In genomic region chr3:188152660-188153497, GRCh38 we compare ENCODE assay signal across 8 cellular contexts. TPM values are rescaled to one million over a fixed set of nuclear protein-coding genes. Genes with fewer than 3 reads are reported as not detected.
DNase-seq lines count a peak whose midpoint lies in the region; ATAC-seq and TF ChIP-seq lines count a peak whose summit lies in the region.

No MANE protein-coding gene starts in this region.

- no peaks in the 10 kb centered on the region for H3K9me3 ChIP-seq in CD8-positive, alpha-beta T cell (ENCODE audit: low read length)
- no peaks in the 10 kb centered on the region for H3K9me3 ChIP-seq in neutrophil

- no peaks in the 10 kb centered on the region for H3K27me3 ChIP-seq in CD8-positive, alpha-beta T cell (ENCODE audit: insufficient read depth, low read length)
- H3K27me3 ChIP-seq in KMS-11 (ENCODE audit: insufficient read depth, low read depth) (no peaks in the 10 kb centered on the region), neutrophil (no peaks in the 10 kb centered on the region)

- peak overlapping the region; percentile 96 for H2AFZ ChIP-seq in KMS-11 (ENCODE audit: low read depth)

- TF ChIP-seq CTCF in CD8-positive, alpha-beta T cell (IDR thresholded peaks at IDR 0.05), result no peak
- TF ChIP-seq CTCF in KMS-11 (conservative IDR thresholded peaks at IDR 0.05; ENCODE audit: low read depth, low read length), result no peak
- TF ChIP-seq CTCF in neutrophil (IDR thresholded peaks at IDR 0.05), result no peak

- H3K36me3 Mint-ChIP-seq in CD8-positive, alpha-beta T cell, result no peaks in the 10 kb centered on the region
- peaks cover 12% of the 10 kb centered on the region for H3K36me3 Mint-ChIP-seq in activated T-helper 1 cell treated with anti-CD3 and anti-CD28 coated beads, Interleukin-12 subunit alpha, Interleukin-12 subunit beta, Interleukin-2, Interleukin-4 antibody, amounts not matched to agents 30 ng/mL and 10 ng/mL and 1 ng/mL, durations not matched to agents 14 hours and 24 hours and 36 hours (ENCODE audit: low read depth)

- H3K27me3 Mint-ChIP-seq in CD8-positive, alpha-beta T cell (ENCODE audit: low read depth), result no peaks in the 10 kb centered on the region
- H3K27me3 Mint-ChIP-seq in activated T-helper 1 cell treated with anti-CD3 and anti-CD28 coated beads, Interleukin-12 subunit alpha, Interleukin-12 subunit beta, Interleukin-2, Interleukin-4 antibody, amounts not matched to agents 30 ng/mL and 10 ng/mL and 1 ng/mL, durations not matched to agents 14 hours and 24 hours and 36 hours (ENCODE audit: insufficient read depth), result no peaks in the 10 kb centered on the region

- peak overlapping the region; percentile 18 for H3K27ac ChIP-seq in CD8-positive, alpha-beta T cell (ENCODE audit: low read depth, low read length)
- H3K27ac ChIP-seq in KMS-11, result no peak overlapping the region
- peak overlapping the region; percentile 99 for H3K27ac ChIP-seq in neutrophil

- POLR2A ChIA-PET in CD8-positive, alpha-beta T cell (lab: Charles Lee), result interaction anchor here (0.6 to 2.2 kb wide), 6 partner anchors 8 to 407 kb away, joined by 3 to 8 read pairs (median 4); partner anchors contain the start of gene BCL6

- no peaks in the 10 kb centered on the region for H3K9me3 Mint-ChIP-seq in CD8-positive, alpha-beta T cell
- H3K9me3 Mint-ChIP-seq in activated T-helper 1 cell treated with anti-CD3 and anti-CD28 coated beads, Interleukin-12 subunit alpha, Interleukin-12 subunit beta, Interleukin-2, Interleukin-4 antibody, amounts not matched to agents 30 ng/mL and 10 ng/mL and 1 ng/mL, durations not matched to agents 14 hours and 24 hours and 36 hours, result peaks cover 14% of the 10 kb centered on the region

- H3K4me1 Mint-ChIP-seq in CD8-positive, alpha-beta T cell (ENCODE audit: low read depth), result peaks cover 55% of the 10 kb centered on the region
- peaks cover 73% of the 10 kb centered on the region for H3K4me1 Mint-ChIP-seq in activated T-helper 1 cell treated with anti-CD3 and anti-CD28 coated beads, Interleukin-12 subunit alpha, Interleukin-12 subunit beta, Interleukin-2, Interleukin-4 antibody, amounts not matched to agents 30 ng/mL and 10 ng/mL and 1 ng/mL, durations not matched to agents 14 hours and 24 hours and 36 hours (ENCODE audit: low read depth)

- peak overlapping the region; percentile 72 for H3K4me3 ChIP-seq in CD8-positive, alpha-beta T cell (ENCODE audit: low read depth, low read length)
- H3K4me3 ChIP-seq in KMS-11 (IDR thresholded peaks at IDR 0.05; ENCODE audit: insufficient read depth, low read depth, low read length) (peak overlapping the region; percentile 45), neutrophil (ENCODE audit: low read depth in 1 of 2, low read length in 1 of 2) (peak overlapping the region; percentile 87 to 91)

- H4K20me1 ChIP-seq in KMS-11 (ENCODE audit: insufficient read depth), result no peaks in the 10 kb centered on the region

- H3K79me2 ChIP-seq in KMS-11 (ENCODE audit: insufficient read depth, low read depth), result no peaks in the 10 kb centered on the region

- H3K36me3 ChIP-seq in CD8-positive, alpha-beta T cell (ENCODE audit: insufficient read depth, low read length), result no peaks in the 10 kb centered on the region
- no peaks in the 10 kb centered on the region for H3K36me3 ChIP-seq in KMS-11 (ENCODE audit: insufficient read depth)
- no peaks in the 10 kb centered on the region for H3K36me3 ChIP-seq in neutrophil

- peak overlapping the region; percentile 81 for H3K4me2 ChIP-seq in KMS-11

- ATAC-seq in CD8-positive, alpha-beta T cell, result no peak
- ATAC-seq in GM21619 (IDR thresholded peaks at IDR 0.05; ENCODE audit: unreplicated experiment), result no peak

- DNase-seq in CD8-positive, alpha-beta T cell, result peak in 3 of 7 experiments; percentile 18 to 54 (median 29)
- DNase-seq in activated T-helper 1 cell treated with anti-CD3 and anti-CD28 coated beads, Interleukin-12 subunit alpha, Interleukin-12 subunit beta, Interleukin-2, Interleukin-4 antibody, amounts not matched to agents 30 ng/mL and 10 ng/mL and 1 ng/mL, durations not matched to agents 14 hours and 24 hours and 36 hours (ENCODE audit: low spot score), result no peak
- DNase-seq in glomerular endothelial cell (ENCODE audit: extremely low read depth, low read depth, low spot score), result peak; percentile 41
- DNase-seq in DMS114 treated with DMSO at 0.1 percent for 48 hours (lab: John Stamatoyannopoulos, UW; ENCODE audit: unreplicated experiment), result no peak
- no peak for DNase-seq in NCI-H1436 (lab: John Stamatoyannopoulos, UW)

- H3K4me3 Mint-ChIP-seq in CD8-positive, alpha-beta T cell, result peak overlapping the region; percentile 88
- peak overlapping the region; percentile 89 for H3K4me3 Mint-ChIP-seq in activated T-helper 1 cell treated with anti-CD3 and anti-CD28 coated beads, Interleukin-12 subunit alpha, Interleukin-12 subunit beta, Interleukin-2, Interleukin-4 antibody, amounts not matched to agents 30 ng/mL and 10 ng/mL and 1 ng/mL, durations not matched to agents 14 hours and 24 hours and 36 hours

- H3K27ac Mint-ChIP-seq in CD8-positive, alpha-beta T cell, result peak overlapping the region; percentile 81
- H3K27ac Mint-ChIP-seq in activated T-helper 1 cell treated with anti-CD3 and anti-CD28 coated beads, Interleukin-12 subunit alpha, Interleukin-12 subunit beta, Interleukin-2, Interleukin-4 antibody, amounts not matched to agents 30 ng/mL and 10 ng/mL and 1 ng/mL, durations not matched to agents 14 hours and 24 hours and 36 hours, result peak overlapping the region; percentile 87

- CTCF ChIA-PET in CD8-positive, alpha-beta T cell (lab: Charles Lee), result interaction anchor here (0.7 to 4.3 kb wide), 4 partner anchors 22 to 413 kb away, joined by 3 to 15 read pairs (median 3); no protein-coding TSS in a partner anchor

- peak overlapping the region; percentile 80 for H3K9ac ChIP-seq in KMS-11

- intact Hi-C loops in CD8-positive, alpha-beta T cell (cut with DNase I, micrococcal nuclease), result loop anchor here (5.0 to 10.0 kb wide), 5 partner anchors 161 to 992 kb away; partner anchors contain the start of gene BCL6 (in 1 of the 2)
- intact Hi-C loops in activated T-helper 1 cell treated with anti-CD3 and anti-CD28 coated beads, Interleukin-12 subunit alpha, Interleukin-12 subunit beta, Interleukin-2, Interleukin-4 antibody, amounts not matched to agents 30 ng/mL and 10 ng/mL and 1 ng/mL, durations not matched to agents 14 hours and 24 hours and 36 hours (cut with micrococcal nuclease), result loop anchor here (5.0 to 10.0 kb wide), 6 partner anchors 99 to 799 kb away; no protein-coding TSS in a partner anchor

- peaks cover 27% of the 10 kb centered on the region for H3K4me1 ChIP-seq in CD8-positive, alpha-beta T cell (ENCODE audit: insufficient read depth, low read length)
- H3K4me1 ChIP-seq in KMS-11 (ENCODE audit: low read depth, poor library complexity, severe bottlenecking) (peaks cover 12% of the 10 kb centered on the region), neutrophil (ENCODE audit: control insufficient read depth in 1 of 2, insufficient read depth in 1 of 2, low read depth in 1 of 2, low read length in 1 of 2) (peaks cover 23 to 57% of the 10 kb centered on the region in 2 experiments)

RNA-seq across cellular contexts. Expression of gene LPP, which starts 1.1 kb away (rescaled TPM):
- total RNA-seq in CD8-positive, alpha-beta T cell, result 10 to 100 TPM; 35.2 to 37.0 TPM
- 38.2 and 46.4 TPM in 2 replicates for total RNA-seq in activated T-helper 1 cell treated with anti-CD3 and anti-CD28 coated beads, Interleukin-12 subunit alpha, Interleukin-12 subunit beta, Interleukin-2, Interleukin-4 antibody, amounts not matched to agents 30 ng/mL and 10 ng/mL and 1 ng/mL, durations not matched to agents 14 hours and 24 hours and 36 hours
- total RNA-seq in glomerular endothelial cell, result 77.0 and 132 TPM in 2 replicates
